Comparison of ENCODE assay signal across 8 cellular contexts in the genomic region with DNA sequence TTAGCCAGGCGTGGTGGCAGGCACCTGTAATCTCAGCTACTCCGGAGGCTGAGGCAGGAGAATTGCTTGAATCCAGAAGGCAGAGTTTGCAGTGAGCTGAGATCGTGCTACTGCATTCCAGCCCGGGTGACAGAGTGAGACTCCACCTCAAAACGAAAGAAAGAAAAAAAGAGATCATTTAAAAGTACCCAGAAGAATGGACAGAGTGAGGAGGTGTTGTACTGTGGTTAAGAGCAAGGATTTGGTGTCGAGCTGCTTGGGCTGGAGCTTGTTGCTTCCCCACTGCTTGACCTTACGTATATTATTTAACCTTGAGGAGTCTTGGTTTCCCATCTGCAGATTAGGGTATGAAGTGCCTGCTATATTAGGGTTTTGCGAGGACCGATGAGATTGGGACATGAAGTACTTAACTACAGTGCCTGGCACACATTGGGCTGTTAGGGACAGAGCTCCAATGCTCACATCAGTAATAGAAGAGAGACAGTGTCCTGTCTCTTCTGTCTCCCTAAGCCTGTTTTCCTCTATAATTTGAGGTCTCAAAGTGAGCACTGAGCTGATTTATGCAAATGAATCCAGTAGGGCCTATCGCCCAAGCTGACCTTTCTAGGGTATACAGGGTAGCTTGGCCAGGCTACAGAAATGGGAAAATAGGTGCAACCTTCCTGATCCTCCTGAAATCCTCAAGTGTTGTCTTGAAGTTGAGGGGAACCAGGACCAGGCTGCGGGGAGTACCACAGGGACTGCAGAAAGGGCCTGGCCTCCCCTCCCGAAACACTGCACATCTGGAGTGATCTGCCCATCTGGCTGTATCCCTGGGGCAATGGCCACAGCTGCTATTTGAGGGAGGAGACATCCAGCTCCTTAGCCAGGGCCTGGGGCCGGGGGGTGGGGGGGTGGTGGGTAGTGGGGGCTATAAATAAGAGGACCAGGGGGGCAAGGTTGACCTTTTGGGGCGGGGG. TPM values are rescaled to one million over a fixed set of nuclear protein-coding genes. Genes with fewer than 3 reads are reported as not detected.
DNase-seq lines count a peak whose midpoint lies in the region; ATAC-seq and TF ChIP-seq lines count a peak whose summit lies in the region.

No MANE protein-coding gene starts in this region.

- peak overlapping the region; percentile 36 for H3K4me3 ChIP-seq in DOHH2 (ENCODE audit: low read length)
- H3K4me3 ChIP-seq in heart left ventricle = peak overlapping the region in 2 of 12 donors; percentile 1 to 12
- H3K4me3 ChIP-seq in gastrocnemius medialis = no peak overlapping the region

- H3K4me3 Mint-ChIP-seq in activated CD4-positive, alpha-beta memory T cell treated with anti-CD3 and anti-CD28 coated beads for 36 hours = no peak overlapping the region

- no peaks in the 10 kb centered on the region for H3K36me3 ChIP-seq in DOHH2 (ENCODE audit: control insufficient read depth, low read length)
- H3K36me3 ChIP-seq in heart left ventricle = no peaks in the 10 kb centered on the region
- H3K36me3 ChIP-seq in gastrocnemius medialis = no peaks in the 10 kb centered on the region

- H3K79me2 ChIP-seq in DOHH2 (ENCODE audit: control insufficient read depth, low read length) = peaks cover 5% of the 10 kb centered on the region

- peak; percentile 64 to 81 (median 70) for ATAC-seq in heart left ventricle
- ATAC-seq in gastrocnemius medialis = peak; percentile 34 to 41
- no peak for ATAC-seq in GM19328 (IDR thresholded peaks at IDR 0.05; ENCODE audit: unreplicated experiment)

- peaks cover 2% of the 10 kb centered on the region for H3K36me3 Mint-ChIP-seq in activated CD4-positive, alpha-beta memory T cell treated with anti-CD3 and anti-CD28 coated beads for 36 hours

- POLR2A ChIA-PET in activated CD4-positive, alpha-beta memory T cell treated with anti-CD3 and anti-CD28 coated beads for 36 hours (lab: Charles Lee) = interaction anchor here (1.1 to 10.5 kb wide), 6 partner anchors 10 to 121 kb away, joined by 3 to 540 read pairs (median 4); partner anchors contain the start of gene HDAC7

- H3K27me3 ChIP-seq in DOHH2 (ENCODE audit: control insufficient read depth, low read length) = no peaks in the 10 kb centered on the region
- no peaks in the 10 kb centered on the region for H3K27me3 ChIP-seq in heart left ventricle
- H3K27me3 ChIP-seq in gastrocnemius medialis = no peaks in the 10 kb centered on the region

- DNase-seq in activated CD4-positive, alpha-beta memory T cell treated with anti-CD3 and anti-CD28 coated beads for 36 hours = no peak
- peak in 2 of 5 donors; percentile 67 to 74 for DNase-seq in heart left ventricle
- DNase-seq in gastrocnemius medialis = no peak
- no peak for DNase-seq in T1000 (lab: John Stamatoyannopoulos, UW)
- no peak for DNase-seq in activated CD4-positive, CD25-positive, alpha-beta regulatory T cell (lab: John Stamatoyannopoulos, UW)
- no peak for DNase-seq in DMS153 (lab: John Stamatoyannopoulos, UW)

- peak overlapping the region; percentile 81 for H3K27ac Mint-ChIP-seq in activated CD4-positive, alpha-beta memory T cell treated with anti-CD3 and anti-CD28 coated beads for 36 hours

- H3K9me3 ChIP-seq in DOHH2 (ENCODE audit: control insufficient read depth, insufficient read depth, low read length) (no peaks in the 10 kb centered on the region), heart left ventricle (no peaks in the 10 kb centered on the region), gastrocnemius medialis (no peaks in the 10 kb centered on the region)

- WGBS in heart left ventricle, 4 donors = 38 to 50% (median 42%) methylated on average over 14 of the region's 14 CpGs

- no peaks in the 10 kb centered on the region for H3K9me3 Mint-ChIP-seq in activated CD4-positive, alpha-beta memory T cell treated with anti-CD3 and anti-CD28 coated beads for 36 hours

- H3K4me1 ChIP-seq in DOHH2 (ENCODE audit: control insufficient read depth, low read length) = peaks cover 99% of the 10 kb centered on the region
- peaks cover 11 to 82% (median 65%) of the 10 kb centered on the region in 12 donors for H3K4me1 ChIP-seq in heart left ventricle
- H3K4me1 ChIP-seq in gastrocnemius medialis = peaks cover 25 to 36% of the 10 kb centered on the region in 2 donors

- CTCF ChIA-PET in activated CD4-positive, alpha-beta memory T cell treated with anti-CD3 and anti-CD28 coated beads for 36 hours (lab: Charles Lee) = interaction anchor here (2.1 to 17.3 kb wide), 4 partner anchors 10 to 86 kb away, joined by 7 to 795 read pairs (median 226); partner anchors contain the start of gene HDAC7

- intact Hi-C loops in activated CD4-positive, alpha-beta memory T cell treated with anti-CD3 and anti-CD28 coated beads for 36 hours (cut with micrococcal nuclease) = no loop called here
- intact Hi-C loops in heart left ventricle (cut with DNase I) (no loop called here), gastrocnemius medialis (cut with DNase I; ENCODE audit: low total_unique reads) (no loop called here)

- TF ChIP-seq POLR2A in heart left ventricle (IDR thresholded peaks at IDR 0.05) = no peak
- TF ChIP-seq POLR2A in gastrocnemius medialis (IDR thresholded peaks at IDR 0.05) = no peak

- in situ Hi-C loops in gastrocnemius medialis (cut with MboI; ENCODE audit: low sequenced_read_pairs in 4 of 4) = loop anchor here in 2 of 4 donors (25.0 kb wide), 1 partner anchor 91 kb away; the partner anchor contains the start of gene ENDOU (in 2 of the 2)

- no peaks in the 10 kb centered on the region for H4K20me1 ChIP-seq in DOHH2 (ENCODE audit: control insufficient read depth, insufficient read depth, low read depth, low read length)

- H3K27ac ChIP-seq in DOHH2 (ENCODE audit: low read depth, low read length) (peak overlapping the region; percentile 62), heart left ventricle (peak overlapping the region; percentile 76 to 99 (median 90)), gastrocnemius medialis (peak overlapping the region; percentile 69 to 77 (median 73))

- no peaks in the 10 kb centered on the region for H3K27me3 Mint-ChIP-seq in activated CD4-positive, alpha-beta memory T cell treated with anti-CD3 and anti-CD28 coated beads for 36 hours

- peaks cover 30% of the 10 kb centered on the region for H3F3A ChIP-seq in DOHH2 (ENCODE audit: control insufficient read depth, insufficient read depth)

- H3K9me2 ChIP-seq in DOHH2 (replicated peaks; ENCODE audit: control insufficient read depth, low read length) = no peaks in the 10 kb centered on the region

- H3K4me1 Mint-ChIP-seq in activated CD4-positive, alpha-beta memory T cell treated with anti-CD3 and anti-CD28 coated beads for 36 hours (ENCODE audit: low read depth) = peaks cover 89% of the 10 kb centered on the region

- TF ChIP-seq CTCF in DOHH2 (IDR thresholded peaks at IDR 0.05; ENCODE audit: low read depth, low read length, poor library complexity, severe bottlenecking) (no peak), heart left ventricle (IDR thresholded peaks at IDR 0.05) (no peak), gastrocnemius medialis (IDR thresholded peaks at IDR 0.05 in 4 of 5, conservative IDR thresholded peaks at IDR 0.05 in 1 of 5) (no peak)

- H3K4me2 ChIP-seq in DOHH2 (ENCODE audit: low read length) = peak overlapping the region; percentile 70

RNA-seq across cellular contexts. Expression of gene HDAC7, which starts 8.6 kb away (rescaled TPM):
- 100 to 1,000 TPM; 257 to 280 TPM for total RNA-seq in activated CD4-positive, alpha-beta memory T cell treated with anti-CD3 and anti-CD28 coated beads for 36 hours
- total RNA-seq in heart left ventricle (10 to 100 TPM; 27.4 to 63.0 (median 38.6) TPM), gastrocnemius medialis (10 to 100 TPM; 12.2 to 27.1 (median 17.0) TPM)
- 10 to 100 TPM; 42.2 to 43.9 TPM for polyA plus RNA-seq in heart left ventricle

RNA-seq across cellular contexts. Expression of gene SLC48A1, which starts 55.2 kb away (rescaled TPM):
- 10 to 100 TPM; 13.7 to 16.2 TPM for total RNA-seq in activated CD4-positive, alpha-beta memory T cell treated with anti-CD3 and anti-CD28 coated beads for 36 hours
- total RNA-seq in heart left ventricle (10 to 100 TPM; 17.6 to 68.2 (median 23.9) TPM), gastrocnemius medialis (10 to 100 TPM; 28.3 to 62.6 (median 45.6) TPM)
- 10 to 100 TPM; 13.0 to 16.5 TPM for polyA plus RNA-seq in heart left ventricle

Comparison
In these comparisons a context has a peak if more than half of its experiments do, and no peak if none do; other contexts are left out.
1. RNA of gene HDAC7, which starts 8.6 kb away (total RNA-seq): 257 to 280 TPM in activated CD4-positive, alpha-beta memory T cell treated with anti-CD3 and anti-CD28 coated beads for 36 hours; 27.4 to 63.0 TPM in heart left ventricle and 12.2 to 27.1 TPM in gastrocnemius medialis; every median in the first group is over 4 times any median in the second.
2. Peak in every context shown above with its lines, with median percentiles within 50 percentile points of each other: H3K27ac ChIP-seq.